ENCODE assay signal across 14 cellular contexts in the genomic region with DNA sequence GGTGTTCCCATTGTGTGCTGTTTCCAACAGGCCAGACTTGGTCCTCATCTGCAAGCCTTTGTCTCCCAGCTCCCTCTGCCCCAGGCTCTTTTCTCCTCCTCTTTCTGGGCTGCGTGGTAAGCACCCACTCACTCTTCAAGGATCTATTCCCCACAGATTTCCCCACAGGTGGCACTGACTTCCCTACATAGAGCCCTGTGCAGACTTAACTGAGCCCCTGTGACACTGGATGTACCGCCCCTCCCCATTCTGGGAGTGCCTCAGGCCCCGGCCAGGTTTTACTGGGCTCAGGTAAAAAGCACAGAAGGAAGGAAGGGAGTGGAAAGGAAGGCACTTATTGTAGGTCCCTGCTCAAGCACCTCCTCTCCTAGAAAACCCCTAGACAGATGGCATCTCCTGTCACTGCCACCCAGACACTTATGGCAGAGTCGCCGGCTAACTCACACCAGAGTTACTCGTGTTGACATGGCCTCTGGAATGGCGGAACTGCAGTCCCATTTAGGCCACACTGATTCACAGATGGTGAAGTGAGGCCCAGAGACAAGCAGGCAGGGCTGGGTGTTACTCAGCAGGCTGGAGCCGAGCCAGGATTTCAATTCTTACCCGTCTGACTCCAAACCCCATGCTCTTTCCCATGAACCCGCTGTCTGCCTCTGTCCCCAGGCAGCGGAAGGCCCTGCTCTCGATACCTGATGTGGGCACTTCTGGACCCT. TPM values are rescaled to one million over a fixed set of nuclear protein-coding genes. Genes with fewer than 3 reads are reported as not detected.
A peak's percentile ranks its signal among the peaks of the same experiment; 100 is the strongest.
DNase-seq lines count a peak whose midpoint lies in the region; ATAC-seq and TF ChIP-seq lines count a peak whose summit lies in the region.
"Had no signal": no experiment of that assay in that cellular context is flagged by ENCODE, and none has a peak within 500 bp of the region (broad histone marks: within the 10 kb centered on the region; RNA-seq: fewer than 3 reads in every experiment).

No MANE protein-coding gene starts in this region.

- H3K27me3 ChIP-seq in gastrocnemius medialis, result no peaks in the 10 kb centered on the region
- H3K27me3 ChIP-seq: left lung, suprapubic skin had no signal

- TF ChIP-seq CTCF in HFF-Myc (IDR thresholded peaks at IDR 0.05; ENCODE audit: low read depth, low read length, missing control alignments) (no peak), gastrocnemius medialis (IDR thresholded peaks at IDR 0.05 in 4 of 5, conservative IDR thresholded peaks at IDR 0.05 in 1 of 5) (no peak)

- ATAC-seq in HG02642 (IDR thresholded peaks at IDR 0.05; ENCODE audit: poor library complexity, unreplicated experiment) (no peak), GM19023 (IDR thresholded peaks at IDR 0.05; ENCODE audit: unreplicated experiment) (no peak), gastrocnemius medialis (no peak)
- ATAC-seq: HCT116, left lung had no signal

- no peaks in the 10 kb centered on the region for H3K36me3 ChIP-seq in gastrocnemius medialis
- H3K36me3 ChIP-seq: left lung, prostate gland, suprapubic skin had no signal

- intact Hi-C loops in gastrocnemius medialis (cut with DNase I; ENCODE audit: low total_unique reads), result no loop called here

- no peak overlapping the region for H3K27ac ChIP-seq in gastrocnemius medialis
- H3K27ac ChIP-seq: left lung, prostate gland, suprapubic skin had no signal

- DNase-seq in AG08395 (ENCODE audit: low spot score) (peak; percentile 42), HFF-Myc (ENCODE audit: extremely low read depth, low read depth) (peak; percentile 35), amniotic epithelial cell (ENCODE audit: low read depth) (peak; percentile 72), islet precursor cell (peak; percentile 58), ecto neural progenitor cell (ENCODE audit: low spot score) (no peak), gastrocnemius medialis (no peak)
- DNase-seq: activated T-cell treated with anti-CD3 and anti-CD28 coated beads for 4 hours, caudate nucleus, left lung had no signal

- no peaks in the 10 kb centered on the region for H3K4me1 ChIP-seq in gastrocnemius medialis
- H3K4me1 ChIP-seq: prostate gland had no signal

- peaks cover 0 to 3% (median 0%) of the 10 kb centered on the region in 3 donors for H3K9me3 ChIP-seq in gastrocnemius medialis
- H3K9me3 ChIP-seq: prostate gland had no signal

- TF ChIP-seq POLR2A in gastrocnemius medialis (IDR thresholded peaks at IDR 0.05), result no peak

- H3K4me3 ChIP-seq in HFF-Myc (replicated peaks; ENCODE audit: low read depth, low read length), result no peak overlapping the region
- no peak overlapping the region for H3K4me3 ChIP-seq in gastrocnemius medialis
- H3K4me3 ChIP-seq: left lung, prostate gland, suprapubic skin had no signal

- in situ Hi-C loops in gastrocnemius medialis (cut with MboI; ENCODE audit: low sequenced_read_pairs in 4 of 4), result no loop called here

RNA-seq across cellular contexts. Expression of a gene that starts 47.2 kb away (rescaled TPM):
- total RNA-seq in gastrocnemius medialis, result 10 to 100 TPM; 14.5 to 35.5 (median 23.4) TPM

Comparison
In these comparisons a context has a peak if more than half of its experiments do, and no peak if none do; other contexts are left out.
1. DNase-seq: peak in AG08395 (single experiment), HFF-Myc (single experiment), amniotic epithelial cell (single experiment) and islet precursor cell (single experiment); none in ecto neural progenitor cell (single experiment) and gastrocnemius medialis (0 of 2).